ENCODE assay signal across 1 cellular context in the genomic region with DNA sequence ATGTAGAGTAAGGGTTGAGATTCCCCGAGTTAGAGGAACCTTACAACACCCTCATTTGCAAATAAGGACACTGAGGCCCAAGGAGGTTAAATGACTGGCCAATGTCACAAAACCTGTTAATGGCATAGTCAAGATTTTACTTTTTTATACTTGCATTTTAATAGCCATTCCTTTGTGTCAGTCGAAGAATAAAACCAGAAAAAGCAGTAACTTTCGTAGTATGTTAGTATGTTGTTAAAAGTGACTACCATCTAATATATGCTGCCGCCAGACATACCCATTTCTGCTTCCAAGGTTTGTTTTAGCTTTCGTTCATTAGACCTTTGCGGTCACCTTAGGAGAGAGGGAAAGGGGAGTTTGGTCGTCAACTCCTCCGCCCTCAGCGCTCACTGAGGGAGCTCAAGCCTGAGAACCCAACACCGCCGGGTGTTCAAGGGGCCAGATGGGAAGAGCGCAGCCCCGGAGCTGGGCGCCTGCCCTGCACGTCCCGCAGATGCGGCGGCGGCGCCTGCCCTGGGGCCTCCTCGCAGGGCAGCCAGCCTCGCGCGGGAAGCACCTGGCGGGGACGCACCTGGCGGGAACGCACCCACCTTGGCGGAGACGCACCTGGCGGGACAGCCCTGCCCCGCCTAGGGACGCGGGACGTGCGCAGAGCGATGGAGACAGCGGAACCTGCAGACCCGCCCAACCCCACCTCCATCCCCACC.
TF ChIP-seq lines count a peak whose summit lies in the region.

No MANE protein-coding gene starts in this region.

TF ChIP-seq in SK-N-SH treated with all-trans-retinoic acid at 6 μM for 48 hours, 23 proteins besides CTCF, POLR2A, EP300 and RAD21 (continued from another document):
- no peak for TF ChIP-seq POU6F1 (CRISPR knock-in tag; IDR thresholded peaks at IDR 0.05; ENCODE audit: borderline replicate concordance, low read depth)
